ENCODE assay signal across 16 cellular contexts in genomic region chr13:76948139-76948538, GRCh38. TPM values are rescaled to one million over a fixed set of nuclear protein-coding genes. Genes with fewer than 3 reads are reported as not detected.
DNase-seq lines count a peak whose midpoint lies in the region; ATAC-seq and TF ChIP-seq lines count a peak whose summit lies in the region.
"Had no signal": no experiment of that assay in that cellular context is flagged by ENCODE, and none has a peak within 500 bp of the region (broad histone marks: within the 10 kb centered on the region; RNA-seq: fewer than 3 reads in every experiment).

TSS of gene ACOD1 (plus strand) at chr13:76948511. CDS start at chr13:76948559, 48 bp downstream.

- H3K9me3 ChIP-seq in H9 (ENCODE audit: control insufficient read depth, low read depth, low read length) (no peaks in the 10 kb centered on the region), OCI-LY7 (ENCODE audit: low read length) (no peaks in the 10 kb centered on the region)
- H3K9me3 ChIP-seq: HAP-1 had no signal

- CTCF ChIA-PET in OCI-LY7 (lab: Charles Lee; ENCODE audit: unreplicated experiment): no interaction called here

- H3K27ac Mint-ChIP-seq in H9: peak within 1 kb of the TSS in 2 of 3 experiments; percentile 45 to 51; a peak in 1 of 7 replicates
- H3K27ac Mint-ChIP-seq: CD8-positive, alpha-beta memory T cell; T-helper 2 cell treated with Interferon-gamma antibody and Interleukin-4, amounts not matched to agents 5 μg/mL and 100 μg/mL, for 36 hours had no signal

- no peak within 1 kb of the TSS for H3K23ac ChIP-seq in H9 (ENCODE audit: insufficient read length, low read depth, low read length)

- H3T11ph ChIP-seq in H9 (ENCODE audit: low read length): no peak within 1 kb of the TSS

- no peak within 1 kb of the TSS for H3K14ac ChIP-seq in H9 (ENCODE audit: insufficient read depth, low read length)

- no peak within 1 kb of the TSS for H2BK120ac ChIP-seq in H9 (ENCODE audit: low read depth, low read length, poor library complexity, severe bottlenecking)

- peak; percentile 78 for ATAC-seq in foreskin keratinocyte
- ATAC-seq in GM18873 (IDR thresholded peaks at IDR 0.05; ENCODE audit: low FRiP score, unreplicated experiment): no peak

- H2BK5ac ChIP-seq in H9 (ENCODE audit: insufficient read length, low read length): no peak within 1 kb of the TSS

- no TSS peak for BruUV-seq in OCI-LY7 (replicated peaks; lab: Mats Ljungman, UMichigan)

- H3K9ac ChIP-seq in H9 (ENCODE audit: extremely low read depth, insufficient read length, low read length): no peak within 1 kb of the TSS

- H3K4me1 ChIP-seq in H9 (ENCODE audit: insufficient read depth, low read length) (no peaks in the 10 kb centered on the region), foreskin keratinocyte (peaks cover 15% of the 10 kb centered on the region), OCI-LY7 (ENCODE audit: insufficient read depth, low read length, poor library complexity, severe bottlenecking) (no peaks in the 10 kb centered on the region)
- H3K4me1 ChIP-seq: HAP-1 had no signal

- no peak within 1 kb of the TSS for H4K5ac ChIP-seq in H9 (ENCODE audit: insufficient read length, low read depth, low read length)

- H2AFZ ChIP-seq in H9 (ENCODE audit: low read length) (no peak within 1 kb of the TSS), OCI-LY7 (ENCODE audit: low read length) (no peak within 1 kb of the TSS)

- no peaks in the 10 kb centered on the region for H3K4me1 Mint-ChIP-seq in H9
- H3K4me1 Mint-ChIP-seq: CD8-positive, alpha-beta memory T cell had no signal

- H4K8ac ChIP-seq in H9 (replicated peaks; ENCODE audit: insufficient read length, low read depth, low read length): peak within 1 kb of the TSS; percentile 60

- H2BK12ac ChIP-seq in H9 (ENCODE audit: insufficient read length, low read depth, low read length): no peak within 1 kb of the TSS

- no peak within 1 kb of the TSS for H3K4ac ChIP-seq in H9 (ENCODE audit: low read depth, low read length)

- H3K18ac ChIP-seq in H9 (ENCODE audit: insufficient read length, low read depth, low read length): no peak within 1 kb of the TSS

- H3K56ac ChIP-seq in H9 (ENCODE audit: insufficient read length, low read depth, low read length): no peak within 1 kb of the TSS

- no peak within 1 kb of the TSS for H4K91ac ChIP-seq in H9 (ENCODE audit: insufficient read length, low read depth, low read length)

- DNase-seq in H9 (no peak), NOMO-1 (lab: John Stamatoyannopoulos, UW; ENCODE audit: unreplicated experiment in 2 of 2) (peak; percentile 51 to 86), SIG-M5 treated with dmso at 0.1 percent for 504 hours (lab: John Stamatoyannopoulos, UW; ENCODE audit: unreplicated experiment) (peak; percentile 85), foreskin keratinocyte (peak; percentile 41 to 64), OCI-LY7 (ENCODE audit: low spot score) (no peak)
- no peak for DNase-seq in stimulated activated CD4-positive, alpha-beta T cell treated with anti-CD3 and anti-CD28 coated beads, Interleukin-2, amount 100 ng/mL, for 24 hours
- DNase-seq: CD8-positive, alpha-beta memory T cell; DMS 273 treated with DMSO at 0.1 percent for 48 hours; NCI-H1048; NCI-H1694; NCI-H446 treated with DMSO at 0.1 percent for 48 hours; NCI-H748 treated with DMSO at 0.1 percent for 48 hours had no signal

- intact Hi-C loops in OCI-LY7 (cut with micrococcal nuclease; ENCODE audit: unreplicated experiment): no loop called here

- no peaks in the 10 kb centered on the region for H3K23me2 ChIP-seq in H9 (ENCODE audit: insufficient read length, low read depth, low read length, poor library complexity, severe bottlenecking)

- H3K27me3 ChIP-seq in H9 (ENCODE audit: insufficient read depth, low read length): no peaks in the 10 kb centered on the region
- peaks cover 1% of the 10 kb centered on the region for H3K27me3 ChIP-seq in foreskin keratinocyte

- no peaks in the 10 kb centered on the region for H4K20me1 ChIP-seq in H9 (ENCODE audit: control insufficient read depth, insufficient read depth, insufficient read length)
- no peaks in the 10 kb centered on the region for H4K20me1 ChIP-seq in OCI-LY7 (ENCODE audit: insufficient read depth, low read length)

- H3K79me2 ChIP-seq in H9 (ENCODE audit: insufficient read depth, low read length): no peaks in the 10 kb centered on the region
- no peaks in the 10 kb centered on the region for H3K79me2 ChIP-seq in OCI-LY7 (ENCODE audit: insufficient read depth, low read depth, low read length)

- H3K27me3 Mint-ChIP-seq in H9 (ENCODE audit: low read depth): peaks cover 2% of the 10 kb centered on the region; the same call in 1 of the 2 replicates

- no peak within 1 kb of the TSS for H3K4me3 ChIP-seq in OCI-LY7 (ENCODE audit: low read depth, low read length, poor library complexity, severe bottlenecking)
- H3K4me3 ChIP-seq: HAP-1 had no signal

- H3K4me3 Mint-ChIP-seq in H9: no peak within 1 kb of the TSS
- H3K4me3 Mint-ChIP-seq: CD8-positive, alpha-beta memory T cell; T-helper 2 cell treated with Interferon-gamma antibody and Interleukin-4, amounts not matched to agents 5 μg/mL and 100 μg/mL, for 36 hours had no signal

- no peaks in the 10 kb centered on the region for H3K9me2 ChIP-seq in OCI-LY7 (ENCODE audit: insufficient read depth, low read length)

- H3K4me2 ChIP-seq in H9 (ENCODE audit: insufficient read depth, insufficient read length, low read length): no peak within 1 kb of the TSS
- H3K4me2 ChIP-seq in OCI-LY7 (ENCODE audit: low read length): no peak within 1 kb of the TSS

- no peak within 1 kb of the TSS for H2AK5ac ChIP-seq in H9 (ENCODE audit: insufficient read length, low read length)

- TF ChIP-seq CTCF in H9 (conservative IDR thresholded peaks at IDR 0.05) (no peak), foreskin keratinocyte (conservative IDR thresholded peaks at IDR 0.05) (no peak), OCI-LY7 (conservative IDR thresholded peaks at IDR 0.05; ENCODE audit: low read length) (no peak)

- no peaks in the 10 kb centered on the region for H3K79me1 ChIP-seq in H9 (ENCODE audit: insufficient read depth, low read depth, low read length, poor library complexity, severe bottlenecking)

- no peaks in the 10 kb centered on the region for H3K36me3 Mint-ChIP-seq in H9 (ENCODE audit: insufficient read depth in 1 of 3, low read depth in 3 of 3)

- H3K27ac ChIP-seq in H9 (ENCODE audit: insufficient read length, low read depth, low read length): no peak within 1 kb of the TSS
- H3K27ac ChIP-seq in foreskin keratinocyte: no peak within 1 kb of the TSS
- H3K27ac ChIP-seq in OCI-LY7 (ENCODE audit: low read depth, low read length, poor library complexity, severe bottlenecking): no peak within 1 kb of the TSS

- H2BK20ac ChIP-seq in H9 (ENCODE audit: low read depth, low read length, poor library complexity, severe bottlenecking): peak within 1 kb of the TSS; percentile 83

- POLR2A ChIA-PET in OCI-LY7 (lab: Charles Lee): interaction anchor here (0.6 kb wide), 2 partner anchors 1666 to 1888 kb away, joined by 4 to 5 read pairs; no protein-coding TSS in a partner anchor

- peaks cover 2 to 3% of the 10 kb centered on the region in 2 experiments; a peak in 3 of 5 replicates for H3K9me3 Mint-ChIP-seq in H9
- H3K9me3 Mint-ChIP-seq: T-helper 2 cell treated with Interferon-gamma antibody and Interleukin-4, amounts not matched to agents 5 μg/mL and 100 μg/mL, for 36 hours had no signal

- no CpG with 5 or more reads among the region's 2 CpGs for WGBS in H9 (ENCODE audit: extremely low coverage, insufficient read length, low lambda C conversion rate)

- H3K36me3 ChIP-seq in OCI-LY7 (ENCODE audit: insufficient read depth, low read length): no peaks in the 10 kb centered on the region
- H3K36me3 ChIP-seq: HAP-1 had no signal

- H2BK15ac ChIP-seq in H9 (ENCODE audit: low read depth, low read length): no peak within 1 kb of the TSS

RNA-seq across cellular contexts. Expression of gene ACOD1, which starts in this region (rescaled TPM):
- total RNA-seq in H9 (2021): not detected in 2 replicates
- not detected in 2 replicates for total RNA-seq in foreskin keratinocyte
- 0.03 TPM in 1 of 2 replicates, not detected in the other for polyA plus RNA-seq in foreskin keratinocyte
- not detected in 2 replicates for total RNA-seq in OCI-LY7 (2014; rRNA removed; shearing (Covaris generic))
- total RNA-seq in OCI-LY7 (2022): not detected in 2 replicates
- total RNA-seq: CD8-positive, alpha-beta memory T cell; LHCN-M2 had no signal
- polyA plus RNA-seq: CD8-positive, alpha-beta memory T cell had no signal

Comparison
In these comparisons a context has a peak if more than half of its experiments do, and no peak if none do; other contexts are left out.
1. Peak in DNase-seq and ATAC-seq in foreskin keratinocyte; RNA of the gene not detected or under 1 TPM.
2. DNase-seq: peak in NOMO-1 (2 of 2) and SIG-M5 treated with dmso at 0.1 percent for 504 hours (single experiment); none in H9 (single experiment), OCI-LY7 (single experiment) and stimulated activated CD4-positive, alpha-beta T cell treated with anti-CD3 and anti-CD28 coated beads, Interleukin-2, amount 100 ng/mL, for 24 hours (0 of 2).